7 cellular contexts compared by ENCODE assay signal in genomic region chr5:10562202-10563131, GRCh38. TPM values are rescaled to one million over a fixed set of nuclear protein-coding genes. Genes with fewer than 3 reads are reported as not detected.
DNase-seq lines count a peak whose midpoint lies in the region; ATAC-seq and TF ChIP-seq lines count a peak whose summit lies in the region.

No MANE protein-coding gene starts in this region.

- peak overlapping the region; percentile 44 for H3K27ac Mint-ChIP-seq in activated T-helper 1 cell treated with anti-CD3 and anti-CD28 coated beads, Interleukin-12 subunit alpha, Interleukin-12 subunit beta, Interleukin-2, Interleukin-4 antibody, amounts not matched to agents 30 ng/mL and 10 ng/mL and 1 ng/mL, durations not matched to agents 14 hours and 24 hours and 36 hours

- no peaks in the 10 kb centered on the region for H4K20me1 ChIP-seq in neural cell (ENCODE audit: insufficient read depth)

- no peaks in the 10 kb centered on the region for H3K9me2 ChIP-seq in neural cell (ENCODE audit: insufficient read depth, low read length)

- in situ Hi-C loops in GM18951 (cut with MboI; ENCODE audit: low sequenced_read_pairs, unreplicated experiment), result no loop called here

- no peak for TF ChIP-seq RAD21 in neural cell (conservative IDR thresholded peaks at IDR 0.05)

- TF ChIP-seq CTCF in neural cell (IDR thresholded peaks at IDR 0.05; ENCODE audit: poor library complexity, severe bottlenecking), result no peak

- H3K36me3 Mint-ChIP-seq in activated T-helper 1 cell treated with anti-CD3 and anti-CD28 coated beads, Interleukin-12 subunit alpha, Interleukin-12 subunit beta, Interleukin-2, Interleukin-4 antibody, amounts not matched to agents 30 ng/mL and 10 ng/mL and 1 ng/mL, durations not matched to agents 14 hours and 24 hours and 36 hours (ENCODE audit: low read depth), result peaks cover under 1% of the 10 kb centered on the region

- no peak for DNase-seq in activated T-helper 1 cell treated with anti-CD3 and anti-CD28 coated beads, Interleukin-12 subunit alpha, Interleukin-12 subunit beta, Interleukin-2, Interleukin-4 antibody, amounts not matched to agents 30 ng/mL and 10 ng/mL and 1 ng/mL, durations not matched to agents 14 hours and 24 hours and 36 hours (ENCODE audit: low spot score)
- no peak for DNase-seq in NCI-H82 treated with DMSO at 0.1 percent for 48 hours (lab: John Stamatoyannopoulos, UW; ENCODE audit: unreplicated experiment)
- DNase-seq in NCI-H1105 (lab: John Stamatoyannopoulos, UW), result no peak

- H3K4me1 Mint-ChIP-seq in activated T-helper 1 cell treated with anti-CD3 and anti-CD28 coated beads, Interleukin-12 subunit alpha, Interleukin-12 subunit beta, Interleukin-2, Interleukin-4 antibody, amounts not matched to agents 30 ng/mL and 10 ng/mL and 1 ng/mL, durations not matched to agents 14 hours and 24 hours and 36 hours (ENCODE audit: low read depth), result peaks cover 45% of the 10 kb centered on the region

- no peak overlapping the region for H3K27ac ChIP-seq in neural cell (ENCODE audit: low read length)

- TF ChIP-seq POLR2A in GM18951 (IDR thresholded peaks at IDR 0.05; ENCODE audit: extremely low read depth, insufficient read depth, insufficient read length), result peak; percentile 32

- no peak overlapping the region for H3K9ac ChIP-seq in neural cell (ENCODE audit: low read length)

- TF ChIP-seq EP300 in neural cell (conservative IDR thresholded peaks at IDR 0.05; ENCODE audit: poor library complexity, severe bottlenecking), result no peak

- no peaks in the 10 kb centered on the region for H3K79me2 ChIP-seq in neural cell (replicated peaks; ENCODE audit: insufficient read depth, low read length)

- H3K27me3 Mint-ChIP-seq in activated T-helper 1 cell treated with anti-CD3 and anti-CD28 coated beads, Interleukin-12 subunit alpha, Interleukin-12 subunit beta, Interleukin-2, Interleukin-4 antibody, amounts not matched to agents 30 ng/mL and 10 ng/mL and 1 ng/mL, durations not matched to agents 14 hours and 24 hours and 36 hours (ENCODE audit: insufficient read depth), result peaks cover 33% of the 10 kb centered on the region

- H3K9me3 ChIP-seq in neural cell (ENCODE audit: low read length), result no peaks in the 10 kb centered on the region

- no peaks in the 10 kb centered on the region for H3K9me3 Mint-ChIP-seq in activated T-helper 1 cell treated with anti-CD3 and anti-CD28 coated beads, Interleukin-12 subunit alpha, Interleukin-12 subunit beta, Interleukin-2, Interleukin-4 antibody, amounts not matched to agents 30 ng/mL and 10 ng/mL and 1 ng/mL, durations not matched to agents 14 hours and 24 hours and 36 hours

- ATAC-seq in HG02870 (IDR thresholded peaks at IDR 0.05; ENCODE audit: unreplicated experiment), result peak; percentile 30
- no peak for ATAC-seq in HG02981 (IDR thresholded peaks at IDR 0.05; ENCODE audit: unreplicated experiment)

- H3K27me3 ChIP-seq in neural cell (ENCODE audit: insufficient read depth, low read depth, low read length), result peaks cover 55% of the 10 kb centered on the region

- no peak overlapping the region for H3K4me2 ChIP-seq in neural cell (ENCODE audit: low read length)

- H3K4me3 ChIP-seq in neural cell (ENCODE audit: low read length), result peak overlapping the region; percentile 70

- no peaks in the 10 kb centered on the region for H3K36me3 ChIP-seq in neural cell (ENCODE audit: insufficient read depth, low read length)

- peak overlapping the region; percentile 61 for H3K4me3 Mint-ChIP-seq in activated T-helper 1 cell treated with anti-CD3 and anti-CD28 coated beads, Interleukin-12 subunit alpha, Interleukin-12 subunit beta, Interleukin-2, Interleukin-4 antibody, amounts not matched to agents 30 ng/mL and 10 ng/mL and 1 ng/mL, durations not matched to agents 14 hours and 24 hours and 36 hours

- no peaks in the 10 kb centered on the region for H3F3A ChIP-seq in neural cell (ENCODE audit: insufficient read depth, low read length, poor library complexity, severe bottlenecking)

- intact Hi-C loops in activated T-helper 1 cell treated with anti-CD3 and anti-CD28 coated beads, Interleukin-12 subunit alpha, Interleukin-12 subunit beta, Interleukin-2, Interleukin-4 antibody, amounts not matched to agents 30 ng/mL and 10 ng/mL and 1 ng/mL, durations not matched to agents 14 hours and 24 hours and 36 hours (cut with micrococcal nuclease), result loop anchor here (1.0 to 5.0 kb wide), 3 partner anchors 120 to 312 kb away; partner anchors contain the start of genes CCT5 and ROPN1L

- H2AFZ ChIP-seq in neural cell (ENCODE audit: low read depth, low read length), result no peak overlapping the region

TF ChIP-seq in neural cell, 6 proteins besides CTCF, POLR2A, EP300 and RAD21:
- TF ChIP-seq EZH2 (IDR thresholded peaks at IDR 0.05; ENCODE audit: borderline replicate concordance, insufficient read depth, low read length, poor library complexity, severe bottlenecking), result no peak
- TF ChIP-seq TAF1 (IDR thresholded peaks at IDR 0.05; ENCODE audit: low read depth), result no peak
- TF ChIP-seq POLR2AphosphoS5 (IDR thresholded peaks at IDR 0.05), result no peak
- no peak for TF ChIP-seq REST (IDR thresholded peaks at IDR 0.05; ENCODE audit: borderline replicate concordance)
- no peak for TF ChIP-seq SMC3 (conservative IDR thresholded peaks at IDR 0.05; ENCODE audit: poor library complexity)
TF ChIP-seq in neural cell: peak in this region for 0.

RNA-seq across cellular contexts. Expression of gene ANKRD33B, which starts 1.4 kb away (rescaled TPM):
- total RNA-seq in activated T-helper 1 cell treated with anti-CD3 and anti-CD28 coated beads, Interleukin-12 subunit alpha, Interleukin-12 subunit beta, Interleukin-2, Interleukin-4 antibody, amounts not matched to agents 30 ng/mL and 10 ng/mL and 1 ng/mL, durations not matched to agents 14 hours and 24 hours and 36 hours, result 21.4 and 21.5 TPM in 2 replicates
- polyA plus RNA-seq in neural cell, result not detected in 2 replicates
- polyA minus RNA-seq in neural cell, result 0.24 and 0.35 TPM in 2 replicates
